Comparison of ENCODE assay signal across 8 cellular contexts in genomic region chr2:201130524-201131186, GRCh38. TPM values are rescaled to one million over a fixed set of nuclear protein-coding genes. Genes with fewer than 3 reads are reported as not detected.
DNase-seq lines count a peak whose midpoint lies in the region; ATAC-seq and TF ChIP-seq lines count a peak whose summit lies in the region.

No MANE protein-coding gene starts in this region.

- no peaks in the 10 kb centered on the region for H3K27me3 Mint-ChIP-seq in CD4-positive, alpha-beta T cell
- no peaks in the 10 kb centered on the region for H3K27me3 Mint-ChIP-seq in activated T-helper 17 cell treated with anti-CD3 and anti-CD28 coated beads, Interleukin-2, amount 50 U/mL, for 72 hours

- CTCF ChIA-PET in CD4-positive, alpha-beta T cell (lab: Charles Lee) = interaction anchor here (0.9 to 3.6 kb wide), 7 partner anchors 8 to 102 kb away, joined by 3 to 36 read pairs (median 4); partner anchors contain the start of gene HYCC2

- no peaks in the 10 kb centered on the region for H3K9me3 Mint-ChIP-seq in CD4-positive, alpha-beta T cell
- H3K9me3 Mint-ChIP-seq in activated T-helper 17 cell treated with anti-CD3 and anti-CD28 coated beads, Interleukin-2, amount 50 U/mL, for 72 hours = no peaks in the 10 kb centered on the region

- WGBS in heart left ventricle, 4 donors = 36 to 52% (median 37%) methylated on average over 3 of the region's 3 CpGs

- peak in 3 of 10 experiments; percentile 25 to 36 (median 28) for DNase-seq in CD4-positive, alpha-beta T cell
- DNase-seq in HS-5 (ENCODE audit: low read depth) = peak; percentile 83
- peak in 2 of 5 donors; percentile 56 to 59 for DNase-seq in heart left ventricle
- peak; percentile 64 for DNase-seq in stromal cell of bone marrow (ENCODE audit: low read depth)
- no peak for DNase-seq in NCI-H2227 treated with DMSO at 0.1 percent for 48 hours (lab: John Stamatoyannopoulos, UW)
- DNase-seq in activated gamma-delta T cell (lab: John Stamatoyannopoulos, UW) = no peak

- peaks cover 25 to 100% (median 96%) of the 10 kb centered on the region in 12 donors for H3K4me1 ChIP-seq in heart left ventricle

- intact Hi-C loops in CD4-positive, alpha-beta T cell (cut with DNase I, micrococcal nuclease) = loop anchor here in 1 of 2 experiments (1.0 kb wide), 1 partner anchor 12 kb away; no protein-coding TSS in a partner anchor
- intact Hi-C loops in heart left ventricle (cut with DNase I) = loop anchor here in 3 of 10 donors (2.0 kb wide), 1 partner anchor 14 kb away; the partner anchor contains the start of gene CFLAR (in 3 of the 3)

- peak overlapping the region; percentile 46 for H3K4me3 Mint-ChIP-seq in CD4-positive, alpha-beta T cell
- H3K4me3 Mint-ChIP-seq in activated T-helper 17 cell treated with anti-CD3 and anti-CD28 coated beads, Interleukin-2, amount 50 U/mL, for 72 hours = peak overlapping the region; percentile 95

- peak; percentile 71 for ATAC-seq in CD4-positive, alpha-beta T cell (ENCODE audit: poor library complexity)
- ATAC-seq in activated T-helper 17 cell treated with anti-CD3 and anti-CD28 coated beads, Interleukin-2, amount 50 U/mL, for 72 hours (replicated peaks) = peak; percentile 58
- ATAC-seq in heart left ventricle (peak in 3 of 4 donors; percentile 39 to 68 (median 67)), GM21390 (IDR thresholded peaks at IDR 0.05; ENCODE audit: unreplicated experiment) (no peak)

- peak overlapping the region in 7 of 12 donors; percentile 12 to 42 (median 28) for H3K4me3 ChIP-seq in heart left ventricle

- H3K36me3 Mint-ChIP-seq in CD4-positive, alpha-beta T cell (ENCODE audit: low read depth) = peaks cover 48% of the 10 kb centered on the region
- H3K36me3 Mint-ChIP-seq in activated T-helper 17 cell treated with anti-CD3 and anti-CD28 coated beads, Interleukin-2, amount 50 U/mL, for 72 hours (ENCODE audit: low read depth) = peaks cover 93% of the 10 kb centered on the region

- H3K27ac ChIP-seq in CD4-positive, alpha-beta T cell (ENCODE audit: low read depth, low read length) = peak overlapping the region; percentile 67
- peak overlapping the region; percentile 94 to 100 (median 99) for H3K27ac ChIP-seq in heart left ventricle

- POLR2A ChIA-PET in CD4-positive, alpha-beta T cell (lab: Charles Lee) = interaction anchor here (0.9 to 2.3 kb wide), 7 partner anchors 8 to 267 kb away, joined by 3 to 11 read pairs (median 5); partner anchors contain the start of gene CLK1

- peaks cover 0 to 53% (median 38%) of the 10 kb centered on the region in 9 donors for H3K36me3 ChIP-seq in heart left ventricle

- TF ChIP-seq POLR2A in heart left ventricle (IDR thresholded peaks at IDR 0.05) = no peak

- H3K4me1 Mint-ChIP-seq in CD4-positive, alpha-beta T cell (ENCODE audit: low read depth) = peaks cover 78% of the 10 kb centered on the region
- peaks cover 31% of the 10 kb centered on the region for H3K4me1 Mint-ChIP-seq in activated T-helper 17 cell treated with anti-CD3 and anti-CD28 coated beads, Interleukin-2, amount 50 U/mL, for 72 hours

- no peaks in the 10 kb centered on the region for H3K27me3 ChIP-seq in CD4-positive, alpha-beta T cell (ENCODE audit: control insufficient read depth, insufficient read depth, low read length)
- no peaks in the 10 kb centered on the region for H3K27me3 ChIP-seq in heart left ventricle

- peak overlapping the region; percentile 96 for H3K27ac Mint-ChIP-seq in CD4-positive, alpha-beta T cell
- H3K27ac Mint-ChIP-seq in activated T-helper 17 cell treated with anti-CD3 and anti-CD28 coated beads, Interleukin-2, amount 50 U/mL, for 72 hours = peak overlapping the region; percentile 98

- H3K9me3 ChIP-seq in CD4-positive, alpha-beta T cell (ENCODE audit: control insufficient read depth, low read length) = no peaks in the 10 kb centered on the region
- no peaks in the 10 kb centered on the region for H3K9me3 ChIP-seq in heart left ventricle

- no peak for TF ChIP-seq CTCF in CD4-positive, alpha-beta T cell (IDR thresholded peaks at IDR 0.05)
- no peak for TF ChIP-seq CTCF in heart left ventricle (IDR thresholded peaks at IDR 0.05)

RNA-seq across cellular contexts. Expression of gene CFLAR, which starts 14.7 kb away (rescaled TPM):
- 100 to 1,000 TPM; 178 to 181 TPM for total RNA-seq in CD4-positive, alpha-beta T cell
- 100 to 1,000 TPM; 224 to 559 TPM for total RNA-seq in activated T-helper 17 cell treated with anti-CD3 and anti-CD28 coated beads, Interleukin-2, amount 50 U/mL, for 72 hours
- 100 to 1,000 TPM; 130 to 279 (median 214) TPM for total RNA-seq in heart left ventricle
- polyA plus RNA-seq in heart left ventricle = 100 to 1,000 TPM; 120 to 249 TPM

RNA-seq across cellular contexts. Expression of gene CASP10, which starts 52.3 kb away (rescaled TPM):
- total RNA-seq in CD4-positive, alpha-beta T cell = 10 to 100 TPM; 12.6 to 13.7 TPM
- total RNA-seq in activated T-helper 17 cell treated with anti-CD3 and anti-CD28 coated beads, Interleukin-2, amount 50 U/mL, for 72 hours = 10 to 100 TPM; 10.8 to 22.7 TPM
- total RNA-seq in heart left ventricle = 10 to 100 TPM in 2 of 9 donors, 1 to 10 TPM in 7; 4.3 to 24.0 (median 5.8) TPM
- 1 to 10 TPM; 2.8 to 3.5 TPM for polyA plus RNA-seq in heart left ventricle

RNA-seq across cellular contexts. Expression of gene NDUFB3, which starts 58.9 kb away (rescaled TPM):
- 10 to 100 TPM; 10.1 to 13.6 TPM for total RNA-seq in CD4-positive, alpha-beta T cell
- 10 to 100 TPM; 68.7 to 99.3 TPM for total RNA-seq in activated T-helper 17 cell treated with anti-CD3 and anti-CD28 coated beads, Interleukin-2, amount 50 U/mL, for 72 hours
- 100 to 1,000 TPM; 197 to 496 (median 348) TPM for total RNA-seq in heart left ventricle
- 100 to 1,000 TPM; 210 to 424 TPM for polyA plus RNA-seq in heart left ventricle

RNA-seq across cellular contexts. Expression of gene HYCC2, which starts 59.2 kb away (rescaled TPM):
- 10 to 100 TPM; 29.2 to 30.7 TPM for total RNA-seq in CD4-positive, alpha-beta T cell
- 10 to 100 TPM; 23.8 to 24.5 TPM for total RNA-seq in activated T-helper 17 cell treated with anti-CD3 and anti-CD28 coated beads, Interleukin-2, amount 50 U/mL, for 72 hours
- 10 to 100 TPM in 5 of 9 donors, 1 to 10 TPM in 4; 5.8 to 16.3 (median 12.1) TPM for total RNA-seq in heart left ventricle
- polyA plus RNA-seq in heart left ventricle = 1 to 10 TPM; 3.7 to 5.5 TPM

Comparison
In these comparisons a context has a peak if more than half of its experiments do, and no peak if none do; other contexts are left out.
1. DNase-seq: peak in HS-5 (single experiment) and stromal cell of bone marrow (single experiment); none in NCI-H2227 treated with DMSO at 0.1 percent for 48 hours (single experiment) and activated gamma-delta T cell (single experiment).
2. RNA of gene NDUFB3, which starts 58.9 kb away (total RNA-seq): 197 to 496 TPM in heart left ventricle and 68.7 to 99.3 TPM in activated T-helper 17 cell treated with anti-CD3 and anti-CD28 coated beads, Interleukin-2, amount 50 U/mL, for 72 hours; 10.1 to 13.6 TPM in CD4-positive, alpha-beta T cell; every median in the first group is over 4 times any median in the second.